In the genomic region with DNA sequence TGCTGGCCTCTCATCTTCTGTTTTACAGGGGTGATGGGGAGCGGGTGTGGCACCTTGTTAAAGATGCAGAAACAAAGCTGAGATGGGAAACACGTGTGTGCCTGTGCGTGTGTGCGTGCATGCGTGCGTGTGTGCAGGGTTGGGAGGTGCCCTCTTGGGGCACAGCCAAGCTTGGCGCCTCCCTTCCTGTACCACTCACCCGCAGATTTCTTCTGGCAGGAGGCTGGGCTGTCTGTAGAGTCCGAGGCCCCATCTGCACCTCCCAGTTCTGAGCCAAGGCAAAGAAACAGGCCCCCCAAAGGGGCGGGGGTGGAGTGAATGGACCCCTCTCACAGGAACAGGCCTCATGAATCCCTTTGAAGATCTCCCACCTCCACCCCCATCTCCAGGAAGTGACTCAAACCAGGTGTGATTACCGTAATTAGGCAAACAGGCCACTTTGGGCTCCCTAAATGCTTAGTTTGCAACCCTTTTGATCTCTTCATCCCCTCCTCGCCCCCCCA, we compare ENCODE assay signal across 8 cellular contexts. TPM values are rescaled to one million over a fixed set of nuclear protein-coding genes. Genes with fewer than 3 reads are reported as not detected.
A peak's percentile ranks its signal among the peaks of the same experiment; 100 is the strongest.
DNase-seq lines count a peak whose midpoint lies in the region; ATAC-seq and TF ChIP-seq lines count a peak whose summit lies in the region.

No MANE protein-coding gene starts in this region.

- H3K9me3 Mint-ChIP-seq in activated naive CD8-positive, alpha-beta T cell (ENCODE audit: low read depth) = no peaks in the 10 kb centered on the region
- no peaks in the 10 kb centered on the region for H3K9me3 Mint-ChIP-seq in osteocyte (ENCODE audit: unreplicated experiment)

- ATAC-seq in HG03442 (IDR thresholded peaks at IDR 0.05; ENCODE audit: unreplicated experiment) = no peak

- peaks cover 42% of the 10 kb centered on the region for H3K4me1 Mint-ChIP-seq in activated naive CD8-positive, alpha-beta T cell (ENCODE audit: low read depth)
- peaks cover 45% of the 10 kb centered on the region for H3K4me1 Mint-ChIP-seq in osteocyte (ENCODE audit: unreplicated experiment)

- no peaks in the 10 kb centered on the region for H3K36me3 Mint-ChIP-seq in activated naive CD8-positive, alpha-beta T cell
- no peaks in the 10 kb centered on the region for H3K36me3 Mint-ChIP-seq in osteocyte (ENCODE audit: unreplicated experiment)

- no peaks in the 10 kb centered on the region for H3K27me3 Mint-ChIP-seq in activated naive CD8-positive, alpha-beta T cell
- H3K27me3 Mint-ChIP-seq in osteocyte (ENCODE audit: unreplicated experiment) = no peaks in the 10 kb centered on the region

- TF ChIP-seq CTCF in osteocyte (IDR thresholded peaks at IDR 0.05) = no peak

- H3K27ac Mint-ChIP-seq in activated naive CD8-positive, alpha-beta T cell = peak overlapping the region; percentile 99
- peak overlapping the region; percentile 31 for H3K27ac Mint-ChIP-seq in osteocyte (ENCODE audit: unreplicated experiment)

- DNase-seq in GDM1 (lab: John Stamatoyannopoulos, UW) (peak; percentile 29), T-helper 1 cell (peak; percentile 52 to 97 (median 73)), osteocyte (ENCODE audit: extremely low spot score, unreplicated experiment) (no peak), midbrain (lab: John Stamatoyannopoulos, UW) (no peak), DMS79 (lab: John Stamatoyannopoulos, UW) (no peak), SHP77 treated with DMSO at 0.1 percent for 48 hours (lab: John Stamatoyannopoulos, UW) (no peak)

- peak overlapping the region; percentile 81 for H3K4me3 Mint-ChIP-seq in activated naive CD8-positive, alpha-beta T cell
- H3K4me3 Mint-ChIP-seq in osteocyte (ENCODE audit: unreplicated experiment) = no peak overlapping the region

RNA-seq across cellular contexts. Expression of gene TNS4, which starts 20.9 kb away (rescaled TPM):
- 0.21 and 0.73 TPM in 2 replicates for total RNA-seq in osteocyte

RNA-seq across cellular contexts. Expression of gene IGFBP4, which starts 37.3 kb away (rescaled TPM):
- total RNA-seq in osteocyte = 2,074 and 2,132 TPM in 2 replicates

Comparison
In these comparisons a context has a peak if more than half of its experiments do, and no peak if none do; other contexts are left out.
1. DNase-seq: peak in GDM1 (single experiment) and T-helper 1 cell (5 of 5); none in osteocyte (single experiment), midbrain (single experiment), DMS79 (single experiment) and SHP77 treated with DMSO at 0.1 percent for 48 hours (single experiment).